1 cellular context compared by ENCODE assay signal in the genomic region with DNA sequence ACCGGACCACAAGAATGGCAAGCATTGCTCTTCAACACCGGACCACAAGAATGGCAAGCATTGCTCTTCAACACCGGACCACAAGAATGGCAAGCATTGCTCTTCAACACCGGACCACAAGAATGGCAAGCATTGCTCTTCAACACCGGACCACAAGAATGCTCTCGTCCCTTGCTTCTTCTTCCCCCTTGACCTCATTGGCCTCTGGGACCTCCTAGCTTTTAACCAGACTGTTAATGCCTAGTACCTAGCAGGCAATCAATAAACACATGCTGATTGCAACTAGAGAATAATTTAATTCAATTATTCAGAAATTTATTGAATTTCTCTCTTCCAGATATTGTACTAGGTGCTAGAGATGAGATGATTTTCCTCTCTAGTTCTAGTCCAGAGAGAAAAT. TPM values are rescaled to one million over a fixed set of nuclear protein-coding genes. Genes with fewer than 3 reads are reported as not detected.
"Had no signal": no experiment of that assay in that cellular context is flagged by ENCODE, and none has a peak within 500 bp of the region (broad histone marks: within the 10 kb centered on the region; RNA-seq: fewer than 3 reads in every experiment).

No MANE protein-coding gene starts in this region.

RNA-seq across cellular contexts. Expression of gene NTM, which starts 28.0 kb away (rescaled TPM):
- total RNA-seq: natural killer cell had no signal
